Comparison of ENCODE assay signal across 12 cellular contexts in genomic region chr7:114832906-114833595, GRCh38.
DNase-seq lines count a peak whose midpoint lies in the region; ATAC-seq and TF ChIP-seq lines count a peak whose summit lies in the region.
"Had no signal": no experiment of that assay in that cellular context is flagged by ENCODE, and none has a peak within 500 bp of the region (broad histone marks: within the 10 kb centered on the region; RNA-seq: fewer than 3 reads in every experiment).

No MANE protein-coding gene starts in this region.

- no peak for TF ChIP-seq POLR2A in gastrocnemius medialis (IDR thresholded peaks at IDR 0.05)

- DNase-seq in activated CD4-positive, alpha-beta T cell treated with anti-CD3 and anti-CD28 coated beads, Interleukin-2, amount 10 ng/mL, durations not matched to agents 24 days and 14 days = no peak
- no peak for DNase-seq in activated CD4-positive, alpha-beta T cell treated with anti-CD3 and anti-CD28 coated beads, Interleukin-2, amount 50 U/mL, for 48 hours
- DNase-seq in fibroblast of mammary gland (ENCODE audit: low read depth) = peak; percentile 9
- DNase-seq in gastrocnemius medialis = no peak
- DNase-seq in mesenteric fat pad (ENCODE audit: low spot score) = no peak
- DNase-seq in stimulated activated CD4-positive, alpha-beta T cell treated with anti-CD3 and anti-CD28 coated beads, Interleukin-15, amount 100 ng/mL, for 24 hours = no peak
- DNase-seq: glutamatergic neuron, SHP77 treated with DMSO at 0.1 percent for 48 hours had no signal

- H3K27ac Mint-ChIP-seq in activated CD4-positive, alpha-beta T cell treated with anti-CD3 and anti-CD28 coated beads, Interleukin-2, amount 10 ng/mL, durations not matched to agents 24 days and 14 days = peak overlapping the region; percentile 95

- H3K27ac ChIP-seq in gastrocnemius medialis = no peak overlapping the region
- H3K27ac ChIP-seq: A549, thoracic aorta had no signal

- no peaks in the 10 kb centered on the region for H3K27me3 Mint-ChIP-seq in activated CD4-positive, alpha-beta T cell treated with anti-CD3 and anti-CD28 coated beads, Interleukin-2, amount 10 ng/mL, durations not matched to agents 24 days and 14 days

- intact Hi-C loops in activated CD4-positive, alpha-beta T cell treated with anti-CD3 and anti-CD28 coated beads, Interleukin-2, amount 10 ng/mL, durations not matched to agents 24 days and 14 days (cut with micrococcal nuclease) = loop anchor here (1.0 to 5.0 kb wide), 11 partner anchors 8 to 179 kb away; no protein-coding TSS in a partner anchor
- intact Hi-C loops in gastrocnemius medialis (cut with DNase I; ENCODE audit: low total_unique reads) = no loop called here

- no peaks in the 10 kb centered on the region for H3K9me3 ChIP-seq in gastrocnemius medialis
- H3K9me3 ChIP-seq: A549, thoracic aorta had no signal

- ATAC-seq in GM21423 (IDR thresholded peaks at IDR 0.05; ENCODE audit: unreplicated experiment) (peak; percentile 91), HG03097 (IDR thresholded peaks at IDR 0.05; ENCODE audit: low FRiP score, unreplicated experiment) (peak; percentile 94), gastrocnemius medialis (no peak)
- ATAC-seq: A549 had no signal

- H3K36me3 Mint-ChIP-seq in activated CD4-positive, alpha-beta T cell treated with anti-CD3 and anti-CD28 coated beads, Interleukin-2, amount 10 ng/mL, durations not matched to agents 24 days and 14 days (ENCODE audit: low read depth) = peaks cover 8% of the 10 kb centered on the region

- H3K4me3 ChIP-seq in fibroblast of mammary gland (ENCODE audit: control insufficient read depth, low read depth, low read length) (no peak overlapping the region), gastrocnemius medialis (no peak overlapping the region)
- H3K4me3 ChIP-seq: A549, thoracic aorta had no signal

- H3K4me1 ChIP-seq in gastrocnemius medialis = no peaks in the 10 kb centered on the region
- H3K4me1 ChIP-seq: A549 had no signal

- H3K27me3 ChIP-seq in gastrocnemius medialis = no peaks in the 10 kb centered on the region

- peaks cover 26% of the 10 kb centered on the region for H3K4me1 Mint-ChIP-seq in activated CD4-positive, alpha-beta T cell treated with anti-CD3 and anti-CD28 coated beads, Interleukin-2, amount 10 ng/mL, durations not matched to agents 24 days and 14 days

- peak overlapping the region; percentile 67 for H3K4me3 Mint-ChIP-seq in activated CD4-positive, alpha-beta T cell treated with anti-CD3 and anti-CD28 coated beads, Interleukin-2, amount 10 ng/mL, durations not matched to agents 24 days and 14 days

- no peaks in the 10 kb centered on the region for H3K36me3 ChIP-seq in gastrocnemius medialis
- H3K36me3 ChIP-seq: thoracic aorta had no signal

- no peak for TF ChIP-seq CTCF in fibroblast of mammary gland (conservative IDR thresholded peaks at IDR 0.05; ENCODE audit: control insufficient read depth, insufficient read depth, low read depth, low read length)
- TF ChIP-seq CTCF in gastrocnemius medialis (IDR thresholded peaks at IDR 0.05 in 4 of 5, conservative IDR thresholded peaks at IDR 0.05 in 1 of 5) = no peak

- peaks cover 16% of the 10 kb centered on the region for H3K9me3 Mint-ChIP-seq in activated CD4-positive, alpha-beta T cell treated with anti-CD3 and anti-CD28 coated beads, Interleukin-2, amount 10 ng/mL, durations not matched to agents 24 days and 14 days

- in situ Hi-C loops in gastrocnemius medialis (cut with MboI; ENCODE audit: low sequenced_read_pairs in 4 of 4) = no loop called here

Comparison
In these comparisons a context has a peak if more than half of its experiments do, and no peak if none do; other contexts are left out.
1. ATAC-seq: peak in GM21423 (single experiment) and HG03097 (single experiment); none in gastrocnemius medialis (0 of 2).